ENCODE assay signal across 12 cellular contexts in the genomic region with DNA sequence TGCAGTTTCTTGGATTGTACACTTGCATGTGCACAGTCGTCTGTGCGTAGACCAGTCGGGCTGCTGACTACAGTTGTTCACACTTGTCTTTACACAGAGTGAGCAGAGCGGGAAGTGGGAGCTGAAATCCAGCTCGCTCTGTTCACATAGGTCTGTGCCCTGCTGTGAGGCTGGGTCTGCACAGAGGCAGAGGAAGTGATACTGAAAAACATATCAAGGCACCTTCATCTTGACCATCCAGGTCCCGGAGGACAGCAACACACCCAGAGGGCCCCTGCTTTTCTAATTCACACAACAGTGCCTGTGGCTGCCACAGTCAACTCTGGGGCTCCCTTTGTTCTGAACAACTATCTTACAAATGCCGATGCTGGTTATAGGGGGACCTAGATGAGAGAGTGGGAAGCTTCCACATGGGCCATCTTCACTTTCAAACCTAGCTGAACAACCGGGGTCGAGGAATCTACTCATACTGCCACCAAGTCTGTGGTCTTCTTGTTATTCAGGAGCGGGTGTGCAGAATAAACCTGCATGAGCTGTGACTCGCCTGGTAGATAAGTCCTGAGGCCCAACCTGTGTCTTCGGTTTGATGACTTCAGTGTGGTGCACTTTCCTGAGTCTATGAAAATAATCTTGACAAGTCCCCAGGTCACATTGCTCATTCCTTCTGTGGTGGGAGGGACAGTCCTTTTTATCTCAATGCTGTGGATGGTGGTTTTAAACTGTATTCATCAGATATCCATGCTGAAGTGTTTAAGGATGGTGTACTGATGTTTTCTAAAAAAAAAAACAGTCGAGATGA.
DNase-seq lines count a peak whose midpoint lies in the region; ATAC-seq and TF ChIP-seq lines count a peak whose summit lies in the region.
"Had no signal": no experiment of that assay in that cellular context is flagged by ENCODE, and none has a peak within 500 bp of the region (broad histone marks: within the 10 kb centered on the region; RNA-seq: fewer than 3 reads in every experiment).

No MANE protein-coding gene starts in this region.

- intact Hi-C loops in tibial artery (cut with DNase I; ENCODE audit: low total_unique reads) = loop anchor here (10.0 kb wide), 1 partner anchor 151 kb away; a partner anchor contains a TSS

- no peak overlapping the region for H3K4me3 ChIP-seq in tibial artery
- H3K4me3 ChIP-seq: HAP-1 had no signal

- H3K27ac ChIP-seq in tibial artery = peak overlapping the region; percentile 50 to 92
- H3K27ac ChIP-seq: C4-2B had no signal

- no peak for TF ChIP-seq CTCF in tibial artery (IDR thresholded peaks at IDR 0.05)

- no peaks in the 10 kb centered on the region for H3K36me3 ChIP-seq in tibial artery

- H3K9me3 ChIP-seq in tibial artery = no peaks in the 10 kb centered on the region
- H3K9me3 ChIP-seq: HAP-1 had no signal

- ATAC-seq in HG02763 (IDR thresholded peaks at IDR 0.05; ENCODE audit: unreplicated experiment) (peak; percentile 43), HG02623 (IDR thresholded peaks at IDR 0.05; ENCODE audit: unreplicated experiment) (no peak), HG03039 (IDR thresholded peaks at IDR 0.05; ENCODE audit: unreplicated experiment) (no peak)
- ATAC-seq: right cardiac atrium had no signal

- peaks cover 0 to 27% (median 21%) of the 10 kb centered on the region in 4 donors for H3K4me1 ChIP-seq in tibial artery

- H3K27me3 ChIP-seq in tibial artery = no peaks in the 10 kb centered on the region

- POLR2A ChIA-PET in HEK293T (lab: Yijun Ruan, JAX) = no interaction called here

- peak; percentile 15 for DNase-seq in stimulated activated CD4-positive, alpha-beta T cell treated with anti-CD3 and anti-CD28 coated beads, Interleukin-15, amount 100 ng/mL, for 24 hours
- DNase-seq in stimulated activated CD4-positive, alpha-beta T cell treated with anti-CD3 and anti-CD28 coated beads, Interleukin-4, amount 100 ng/mL, for 1 hour = no peak
- peak; percentile 33 for DNase-seq in OCI-M1 (lab: John Stamatoyannopoulos, UW)
- DNase-seq in tibial artery = no peak
- no peak for DNase-seq in HEK293T (ENCODE audit: extremely low spot score)
- DNase-seq: NCI-H345, right cardiac atrium had no signal

- CTCF ChIA-PET in HEK293T (lab: Yijun Ruan, JAX) = no interaction called here

TF ChIP-seq in HEK293T, 16 proteins besides CTCF, POLR2A, EP300 and RAD21:
- TF ChIP-seq, protein P1, sequence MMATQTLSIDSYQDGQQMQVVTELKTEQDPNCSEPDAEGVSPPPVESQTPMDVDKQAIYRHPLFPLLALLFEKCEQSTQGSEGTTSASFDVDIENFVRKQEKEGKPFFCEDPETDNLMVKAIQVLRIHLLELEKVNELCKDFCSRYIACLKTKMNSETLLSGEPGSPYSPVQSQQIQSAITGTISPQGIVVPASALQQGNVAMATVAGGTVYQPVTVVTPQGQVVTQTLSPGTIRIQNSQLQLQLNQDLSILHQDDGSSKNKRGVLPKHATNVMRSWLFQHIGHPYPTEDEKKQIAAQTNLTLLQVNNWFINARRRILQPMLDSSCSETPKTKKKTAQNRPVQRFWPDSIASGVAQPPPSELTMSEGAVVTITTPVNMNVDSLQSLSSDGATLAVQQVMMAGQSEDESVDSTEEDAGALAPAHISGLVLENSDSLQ (IDR thresholded peaks at IDR 0.05) = no peak

Comparison
In these comparisons a context has a peak if more than half of its experiments do, and no peak if none do; other contexts are left out.
1. DNase-seq: peak in stimulated activated CD4-positive, alpha-beta T cell treated with anti-CD3 and anti-CD28 coated beads, Interleukin-15, amount 100 ng/mL, for 24 hours (single experiment) and OCI-M1 (single experiment); none in stimulated activated CD4-positive, alpha-beta T cell treated with anti-CD3 and anti-CD28 coated beads, Interleukin-4, amount 100 ng/mL, for 1 hour (single experiment), tibial artery (0 of 2) and HEK293T (single experiment).